ENCODE assay signal across 35 cellular contexts in genomic region chr10:4822208-4822607, GRCh38.
"Had no signal": no experiment of that assay in that cellular context is flagged by ENCODE, and none has a peak within 500 bp of the region (broad histone marks: within the 10 kb centered on the region; RNA-seq: fewer than 3 reads in every experiment).

No MANE protein-coding gene starts in this region.

- H3K36me3 ChIP-seq: ascending aorta, breast epithelium, cardiac muscle cell, gastrocnemius medialis, heart left ventricle had no signal

- H3K27ac ChIP-seq: ascending aorta, breast epithelium, cardiac muscle cell, epithelial cell of prostate, foreskin keratinocyte, gastrocnemius medialis, heart left ventricle had no signal

- DNase-seq: activated CD4-positive, alpha-beta memory T cell treated with anti-CD3 and anti-CD28 coated beads, Interleukin-2, amount 10 ng/mL, durations not matched to agents 7 days and 5 days; activated CD4-positive, alpha-beta T cell treated with anti-CD3 and anti-CD28 coated beads for 1 hour; activated CD4-positive, alpha-beta T cell treated with anti-CD3 and anti-CD28 coated beads for 4 hours; activated CD4-positive, alpha-beta T cell treated with anti-CD3 and anti-CD28 coated beads, Interleukin-2, amount 10 ng/mL, durations not matched to agents 7 days and 5 days; activated CD4-positive, alpha-beta T cell treated with anti-CD3 and anti-CD28 coated beads, Interleukin-2, amount 50 U/mL, for 4 hours; activated CD4-positive, CD25-positive, alpha-beta regulatory T cell; activated CD8-positive, alpha-beta memory T cell treated with anti-CD3 and anti-CD28 coated beads, Interleukin-2, amount 50 U/mL, for 48 hours; activated gamma-delta T cell; activated naive CD4-positive, alpha-beta T cell; activated naive CD4-positive, alpha-beta T cell treated with anti-CD3 and anti-CD28 coated beads, Interleukin-2, amount 10 ng/mL, durations not matched to agents 7 days and 5 days; activated naive CD8-positive, alpha-beta T cell treated with anti-CD3 and anti-CD28 coated beads, Interleukin-2, amount 10 ng/mL, durations not matched to agents 7 days and 5 days; activated T-cell treated with anti-CD3 and anti-CD28 coated beads for 4 hours; activated T-cell treated with anti-CD3 and anti-CD28 coated beads, Interleukin-2, amount 50 U/mL, for 24 hours; activated T-cell treated with anti-CD3 and anti-CD28 coated beads, Interleukin-2, amount 50 U/mL, for 72 hours; dermis blood vessel endothelial cell; effector CD4-positive, alpha-beta T cell; effector memory CD8-positive, alpha-beta T cell; foreskin keratinocyte; gastrocnemius medialis; glutamatergic neuron; heart left ventricle; T-helper 1 cell; T-helper 17 cell; T1000 had no signal

- H3K9me3 ChIP-seq: ascending aorta, breast epithelium, gastrocnemius medialis had no signal

- H3K27ac Mint-ChIP-seq: activated CD4-positive, alpha-beta memory T cell treated with anti-CD3 and anti-CD28 coated beads, Interleukin-2, amount 10 ng/mL, durations not matched to agents 7 days and 5 days; activated CD4-positive, alpha-beta T cell treated with anti-CD3 and anti-CD28 coated beads, Interleukin-2, amount 10 ng/mL, durations not matched to agents 7 days and 5 days; activated naive CD4-positive, alpha-beta T cell treated with anti-CD3 and anti-CD28 coated beads, Interleukin-2, amount 10 ng/mL, durations not matched to agents 7 days and 5 days; activated naive CD4-positive, alpha-beta T cell treated with anti-CD3 and anti-CD28 coated beads, Interleukin-2, amount 50 U/mL, for 72 hours; activated naive CD8-positive, alpha-beta T cell treated with anti-CD3 and anti-CD28 coated beads, Interleukin-2, amount 10 ng/mL, durations not matched to agents 7 days and 5 days; activated T-cell treated with anti-CD3 and anti-CD28 coated beads, Interleukin-2, amount 50 U/mL, for 24 hours; activated T-cell treated with anti-CD3 and anti-CD28 coated beads, Interleukin-2, amount 50 U/mL, for 72 hours; effector memory CD8-positive, alpha-beta T cell; T-helper 17 cell; T-helper 2 cell treated with Interferon-gamma antibody and Interleukin-4, amounts not matched to agents 5 μg/mL and 100 μg/mL, for 36 hours had no signal

- H3K4me1 Mint-ChIP-seq: central memory CD8-positive, alpha-beta T cell had no signal

- H3K4me3 Mint-ChIP-seq: activated CD4-positive, alpha-beta memory T cell treated with anti-CD3 and anti-CD28 coated beads, Interleukin-2, amount 10 ng/mL, durations not matched to agents 7 days and 5 days; activated CD4-positive, alpha-beta T cell treated with anti-CD3 and anti-CD28 coated beads, Interleukin-2, amount 10 ng/mL, durations not matched to agents 7 days and 5 days; activated naive CD4-positive, alpha-beta T cell treated with anti-CD3 and anti-CD28 coated beads, Interleukin-2, amount 10 ng/mL, durations not matched to agents 7 days and 5 days; activated naive CD8-positive, alpha-beta T cell treated with anti-CD3 and anti-CD28 coated beads, Interleukin-2, amount 10 ng/mL, durations not matched to agents 7 days and 5 days; activated T-cell treated with anti-CD3 and anti-CD28 coated beads, Interleukin-2, amount 50 U/mL, for 24 hours; activated T-cell treated with anti-CD3 and anti-CD28 coated beads, Interleukin-2, amount 50 U/mL, for 72 hours; brain; central memory CD8-positive, alpha-beta T cell; effector memory CD8-positive, alpha-beta T cell; T-helper 17 cell; T-helper 2 cell treated with Interferon-gamma antibody and Interleukin-4, amounts not matched to agents 5 μg/mL and 100 μg/mL, for 36 hours had no signal

- H3K4me1 ChIP-seq: breast epithelium, foreskin keratinocyte had no signal

- FAIRE-seq: endothelial cell of umbilical vein had no signal

- H3K9me3 Mint-ChIP-seq: activated CD4-positive, alpha-beta memory T cell treated with anti-CD3 and anti-CD28 coated beads, Interleukin-2, amount 10 ng/mL, durations not matched to agents 7 days and 5 days; activated CD4-positive, alpha-beta T cell treated with anti-CD3 and anti-CD28 coated beads, Interleukin-2, amount 10 ng/mL, durations not matched to agents 7 days and 5 days; activated naive CD4-positive, alpha-beta T cell treated with anti-CD3 and anti-CD28 coated beads, Interleukin-2, amount 50 U/mL, for 72 hours; activated naive CD8-positive, alpha-beta T cell treated with anti-CD3 and anti-CD28 coated beads, Interleukin-2, amount 10 ng/mL, durations not matched to agents 7 days and 5 days; activated T-cell treated with anti-CD3 and anti-CD28 coated beads, Interleukin-2, amount 50 U/mL, for 72 hours; central memory CD8-positive, alpha-beta T cell; effector memory CD8-positive, alpha-beta T cell had no signal

- H3K4me3 ChIP-seq: ascending aorta, breast epithelium, cardiac muscle cell, coronary artery, gastrocnemius medialis, heart left ventricle had no signal

- ATAC-seq: activated naive CD4-positive, alpha-beta T cell treated with anti-CD3 and anti-CD28 coated beads, Interleukin-2, amount 50 U/mL, for 72 hours; activated T-cell treated with anti-CD3 and anti-CD28 coated beads, Interleukin-2, amount 50 U/mL, for 72 hours; effector memory CD8-positive, alpha-beta T cell; esophagus mucosa; foreskin keratinocyte; gastrocnemius medialis; heart left ventricle; T-helper 17 cell had no signal

- H3K36me3 Mint-ChIP-seq: activated naive CD4-positive, alpha-beta T cell treated with anti-CD3 and anti-CD28 coated beads, Interleukin-2, amount 50 U/mL, for 72 hours; activated naive CD8-positive, alpha-beta T cell treated with anti-CD3 and anti-CD28 coated beads, Interleukin-2, amount 10 ng/mL, durations not matched to agents 7 days and 5 days; brain had no signal

- H3K27me3 ChIP-seq: ascending aorta, breast epithelium, cardiac muscle cell, foreskin keratinocyte, gastrocnemius medialis, heart left ventricle had no signal
